11 cellular contexts compared by ENCODE assay signal in the genomic region with DNA sequence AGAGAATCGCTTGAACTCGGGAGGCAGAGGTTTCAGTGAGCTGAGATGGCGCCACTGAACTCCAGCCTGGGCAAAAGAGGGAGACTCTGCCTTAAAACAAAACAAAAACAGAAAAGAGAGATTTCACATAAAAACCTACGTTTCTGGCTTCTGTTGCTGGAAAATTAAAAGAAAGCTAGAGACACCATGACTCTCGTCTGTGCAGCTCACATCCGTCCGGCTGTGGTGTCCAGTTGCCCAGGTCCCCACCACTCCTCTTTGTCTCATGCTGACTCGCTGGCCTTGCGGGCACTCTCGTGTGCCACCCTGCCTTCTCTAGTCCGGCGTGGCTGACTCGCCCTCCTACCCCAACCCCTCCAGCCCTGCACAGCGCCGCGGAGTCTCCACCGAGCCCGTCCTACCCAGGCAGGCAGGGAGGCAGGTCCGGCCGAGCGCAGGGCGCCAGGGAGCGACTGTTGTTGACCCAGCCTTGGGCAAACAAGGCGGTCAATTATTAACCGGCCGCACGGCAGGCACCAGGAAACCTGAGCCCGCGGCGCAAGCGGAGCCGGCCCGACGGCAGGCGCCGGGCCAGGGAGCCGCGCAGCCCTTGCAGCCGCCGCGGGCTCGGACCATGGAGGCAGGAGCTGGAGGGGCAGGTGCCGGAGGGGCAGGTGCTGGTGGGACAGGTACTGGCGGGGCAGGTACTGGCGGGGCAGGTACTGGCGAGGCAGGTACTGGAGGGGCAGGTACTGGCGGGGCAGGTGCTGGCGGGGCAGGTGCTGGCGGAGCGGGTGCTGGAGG. TPM values are rescaled to one million over a fixed set of nuclear protein-coding genes. Genes with fewer than 3 reads are reported as not detected.
DNase-seq lines count a peak whose midpoint lies in the region; ATAC-seq and TF ChIP-seq lines count a peak whose summit lies in the region.
"Had no signal": no experiment of that assay in that cellular context is flagged by ENCODE, and none has a peak within 500 bp of the region (broad histone marks: within the 10 kb centered on the region; RNA-seq: fewer than 3 reads in every experiment).

A gene (plus strand): TSS at position 521 of the 783 bp plus-strand sequence. CDS start 93 bp downstream, at position 614.

- no peak for TF ChIP-seq CTCF in endothelial cell (IDR thresholded peaks at IDR 0.05; ENCODE audit: unreplicated experiment)
- TF ChIP-seq CTCF in omental fat pad (IDR thresholded peaks at IDR 0.05), result no peak

- peak; percentile 37 for ATAC-seq in omental fat pad (ENCODE audit: low FRiP score)
- no peak for ATAC-seq in HG03469 (IDR thresholded peaks at IDR 0.05; ENCODE audit: unreplicated experiment)

- H3K4me3 Mint-ChIP-seq in endothelial cell (ENCODE audit: unreplicated experiment), result peak within 1 kb of the TSS; percentile 69
- H3K4me3 Mint-ChIP-seq: nephron had no signal

- H3K4me1 Mint-ChIP-seq in endothelial cell (ENCODE audit: unreplicated experiment), result peaks cover 11% of the 10 kb centered on the region
- H3K4me1 Mint-ChIP-seq: nephron had no signal

- peaks cover 15% of the 10 kb centered on the region for H3K9me3 Mint-ChIP-seq in endothelial cell (ENCODE audit: unreplicated experiment)

- H3K27ac Mint-ChIP-seq in endothelial cell (ENCODE audit: unreplicated experiment), result peak within 1 kb of the TSS; percentile 58
- H3K27ac Mint-ChIP-seq: nephron had no signal

- DNase-seq in DMS153 treated with DMSO at 0.1 percent for 48 hours (lab: John Stamatoyannopoulos, UW; ENCODE audit: unreplicated experiment) (peak; percentile 52), NCI-H510A treated with DMSO at 0.1 percent for 48 hours (lab: John Stamatoyannopoulos, UW) (peak; percentile 77), endothelial cell (ENCODE audit: low spot score) (no peak), omental fat pad (ENCODE audit: low spot score) (no peak), hippocampal formation (lab: John Stamatoyannopoulos, UW) (no peak), T-helper 9 cell (no peak), globus pallidus (ENCODE audit: low spot score) (no peak)
- DNase-seq: OCI-M1, substantia nigra had no signal

- peaks cover 38% of the 10 kb centered on the region for H3K27me3 Mint-ChIP-seq in endothelial cell (ENCODE audit: unreplicated experiment)

- peaks cover 29% of the 10 kb centered on the region for H3K36me3 Mint-ChIP-seq in endothelial cell (ENCODE audit: low read depth, unreplicated experiment)

RNA-seq across cellular contexts. Expression of the gene that starts here (rescaled TPM):
- not detected for total RNA-seq in endothelial cell (ENCODE audit: unreplicated experiment)
- total RNA-seq in omental fat pad, result not detected

Comparison
In these comparisons a context has a peak if more than half of its experiments do, and no peak if none do; other contexts are left out.
1. Peak in ATAC-seq in omental fat pad; RNA of the gene not detected or under 1 TPM.
2. DNase-seq: peak in DMS153 treated with DMSO at 0.1 percent for 48 hours (single experiment) and NCI-H510A treated with DMSO at 0.1 percent for 48 hours (single experiment); none in endothelial cell (single experiment), omental fat pad (single experiment), hippocampal formation (0 of 2), T-helper 9 cell (single experiment) and globus pallidus (single experiment).